1 cellular context compared by ENCODE assay signal in the genomic region with DNA sequence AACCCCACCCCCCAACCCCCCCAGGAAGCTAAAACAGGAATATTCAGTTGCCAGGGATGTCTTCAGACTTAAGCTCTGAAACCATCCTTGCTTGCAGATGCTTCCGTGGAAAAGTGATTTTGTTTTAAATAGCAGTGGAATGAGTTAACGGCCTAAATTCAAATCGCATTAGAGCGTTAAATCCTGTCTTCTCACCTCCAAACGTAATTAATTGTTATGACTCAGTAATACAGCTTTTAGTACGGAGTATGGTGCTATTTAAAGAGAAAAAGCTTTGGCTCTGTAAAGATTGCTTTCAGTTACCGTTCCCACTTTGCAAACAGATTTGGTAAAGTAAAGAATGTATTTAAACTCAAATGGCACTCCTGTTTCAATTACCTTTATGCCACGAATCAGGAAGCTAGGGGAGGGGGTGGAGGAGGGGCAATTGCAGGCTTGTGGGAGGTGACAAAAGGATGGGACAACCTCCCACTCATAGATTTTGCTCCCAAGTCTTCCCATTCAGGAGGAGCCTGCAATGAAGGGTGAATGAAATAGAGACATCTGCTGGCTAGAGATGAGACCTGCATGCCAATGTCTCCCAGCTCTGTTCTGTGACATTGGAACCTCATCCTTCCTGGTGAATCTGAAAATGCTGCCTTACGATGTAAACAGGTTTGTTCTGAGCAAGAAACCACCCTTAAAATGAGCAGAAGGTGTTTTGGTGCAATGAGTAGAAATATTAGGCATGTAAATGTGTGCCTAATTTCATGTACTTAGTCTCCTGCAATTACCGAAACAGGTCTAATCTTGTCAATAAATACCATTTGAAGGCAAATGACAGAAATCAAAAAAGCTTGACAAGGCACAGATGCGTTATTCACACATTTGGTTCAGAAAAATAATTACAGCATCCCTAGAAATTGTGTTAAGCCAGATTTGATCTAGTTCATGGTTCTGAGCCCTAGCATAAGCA.
TF ChIP-seq lines count a peak whose summit lies in the region.

No MANE protein-coding gene starts in this region.

TF ChIP-seq in SK-N-SH treated with all-trans-retinoic acid at 6 μM for 48 hours, 23 proteins besides CTCF, POLR2A, EP300 and RAD21 (continued from another document):
- TF ChIP-seq, protein P1, sequence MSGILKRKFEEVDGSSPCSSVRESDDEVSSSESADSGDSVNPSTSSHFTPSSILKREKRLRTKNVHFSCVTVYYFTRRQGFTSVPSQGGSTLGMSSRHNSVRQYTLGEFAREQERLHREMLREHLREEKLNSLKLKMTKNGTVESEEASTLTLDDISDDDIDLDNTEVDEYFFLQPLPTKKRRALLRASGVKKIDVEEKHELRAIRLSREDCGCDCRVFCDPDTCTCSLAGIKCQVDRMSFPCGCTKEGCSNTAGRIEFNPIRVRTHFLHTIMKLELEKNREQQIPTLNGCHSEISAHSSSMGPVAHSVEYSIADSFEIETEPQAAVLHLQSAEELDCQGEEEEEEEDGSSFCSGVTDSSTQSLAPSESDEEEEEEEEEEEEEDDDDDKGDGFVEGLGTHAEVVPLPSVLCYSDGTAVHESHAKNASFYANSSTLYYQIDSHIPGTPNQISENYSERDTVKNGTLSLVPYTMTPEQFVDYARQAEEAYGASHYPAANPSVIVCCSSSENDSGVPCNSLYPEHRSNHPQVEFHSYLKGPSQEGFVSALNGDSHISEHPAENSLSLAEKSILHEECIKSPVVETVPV (CRISPR knock-in tag; IDR thresholded peaks at IDR 0.05): no peak
